Comparison of ENCODE assay signal across 1 cellular context in the genomic region with DNA sequence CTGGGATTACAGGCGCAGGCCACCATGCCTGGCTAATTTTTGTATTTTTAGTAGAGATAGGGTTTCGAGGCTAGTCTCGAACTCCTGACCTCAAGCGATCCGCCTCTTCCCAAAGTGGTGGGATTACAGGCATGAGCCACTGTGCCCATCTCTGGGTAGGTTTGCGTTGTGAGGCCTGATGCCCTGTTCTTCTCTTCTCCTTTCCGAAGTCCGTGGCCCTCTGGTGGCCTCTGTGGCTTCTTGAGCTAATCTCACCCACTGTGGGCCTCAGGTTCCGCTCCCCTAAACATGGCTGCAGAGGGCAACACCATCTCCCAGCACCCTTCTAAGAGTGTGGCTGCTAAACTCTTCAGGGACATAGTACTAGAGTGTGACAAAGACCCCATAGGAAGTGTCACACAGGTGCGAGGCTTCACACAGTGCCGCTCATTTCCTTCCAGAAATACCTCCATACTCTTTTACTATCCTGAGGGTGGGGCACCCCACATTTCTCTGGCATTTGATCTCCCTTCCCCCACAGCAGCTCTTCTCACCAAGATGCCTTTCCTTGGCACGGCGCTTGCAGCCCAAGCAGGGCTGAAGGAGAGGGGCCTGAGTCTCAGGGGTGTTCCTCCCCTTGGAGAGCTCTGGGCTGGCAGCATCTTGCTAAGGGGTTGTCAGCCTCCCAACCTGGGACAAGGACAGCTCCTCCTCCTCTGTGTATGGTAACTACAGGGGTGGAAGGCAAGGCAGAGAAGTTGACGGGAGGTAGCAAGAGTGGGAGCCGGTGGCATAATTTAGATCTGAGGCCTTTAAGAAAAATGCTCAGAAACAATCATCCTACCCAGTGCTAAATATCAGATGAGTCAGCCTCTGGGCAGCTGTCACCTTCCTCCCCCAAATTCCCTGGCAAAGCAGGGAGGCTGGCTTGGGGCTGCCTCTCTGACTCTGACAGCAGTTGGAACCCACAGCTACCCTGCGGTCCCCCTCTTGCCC.
TF ChIP-seq lines count a peak whose summit lies in the region.

No MANE protein-coding gene starts in this region.

TF ChIP-seq in SK-N-SH, 30 proteins besides CTCF, POLR2A, EP300 and RAD21 (continued from another document):
- peak; percentile 48 for TF ChIP-seq POLR2AphosphoS5 (IDR thresholded peaks at IDR 0.05; ENCODE audit: low read depth, low read length)
